Comparison of ENCODE assay signal across 20 cellular contexts in genomic region chr11:29318134-29318845, GRCh38.
DNase-seq lines count a peak whose midpoint lies in the region; ATAC-seq, FAIRE-seq and TF ChIP-seq lines count a peak whose summit lies in the region.
"Had no signal": no experiment of that assay in that cellular context is flagged by ENCODE, and none has a peak within 500 bp of the region (broad histone marks: within the 10 kb centered on the region; RNA-seq: fewer than 3 reads in every experiment).

No MANE protein-coding gene starts in this region.

- 51% methylated on average over 3 of the region's 3 CpGs for WGBS in A549 (ENCODE audit: missing lambda C conversion rate)
- WGBS in heart right ventricle, 2 donors = 75 to 86% methylated on average over 3 of the region's 3 CpGs

- POLR2A ChIA-PET in A549 (lab: Yijun Ruan, JAX) = no interaction called here

- peak overlapping the region; percentile 42 for H3K4me2 ChIP-seq in A549

- no peaks in the 10 kb centered on the region for H3K27me3 ChIP-seq in heart right ventricle
- H3K27me3 ChIP-seq: esophagus muscularis mucosa, thyroid gland had no signal

- H3K4me1 ChIP-seq in A549 (peaks cover 25% of the 10 kb centered on the region; the same call in 2 of the 3 replicates), heart right ventricle (no peaks in the 10 kb centered on the region)
- H3K4me1 ChIP-seq: esophagus muscularis mucosa, thyroid gland had no signal

- peak; percentile 65 for FAIRE-seq in A549 (lab: Jason Lieb, UNC)

- H3K4me3 ChIP-seq in A549 = no peak overlapping the region
- H3K4me3 ChIP-seq in heart right ventricle = no peak overlapping the region
- H3K4me3 ChIP-seq: dorsolateral prefrontal cortex, esophagus muscularis mucosa, thyroid gland had no signal

- H3K9me3 ChIP-seq in A549 (no peaks in the 10 kb centered on the region; the same call in 2 of the 3 replicates), heart right ventricle (no peaks in the 10 kb centered on the region)
- H3K9me3 ChIP-seq: esophagus muscularis mucosa, thyroid gland had no signal

- TF ChIP-seq CTCF in A549 (IDR thresholded peaks at IDR 0.05) (no peak), heart right ventricle (IDR thresholded peaks at IDR 0.05) (no peak)

- TF ChIP-seq POLR2A in A549 (IDR thresholded peaks at IDR 0.05; ENCODE audit: low read length) = no peak

- DNase-seq in A549 (ENCODE audit: low read depth in 1 of 2, low spot score in 1 of 2) (peak in 1 of 2 experiments; percentile 33), HCEC 1CT (peak; percentile 43), amniotic epithelial cell (ENCODE audit: low read depth) (peak; percentile 75), glomerular visceral epithelial cell (ENCODE audit: extremely low spot score) (peak; percentile 78), medulla oblongata (ENCODE audit: extremely low spot score) (no peak), heart right ventricle (no peak)
- no peak for DNase-seq in activated naive CD4-positive, alpha-beta T cell treated with Interleukin-2 at 50 U/mL for 16 hours
- DNase-seq: activated CD4-positive, alpha-beta T cell treated with anti-CD3 and anti-CD28 coated beads, Interleukin-2, amount 10 ng/mL, durations not matched to agents 7 days and 5 days; CD8-positive, alpha-beta T cell; DND-41; dorsolateral prefrontal cortex; islet precursor cell; mesendoderm; NCI-H2081; nephron progenitor cell; thyroid gland had no signal

- ATAC-seq in A549 (peak in 1 of 2 experiments; percentile 52; a peak in 2 of 6 replicates), GM18858 (IDR thresholded peaks at IDR 0.05; ENCODE audit: unreplicated experiment) (no peak), heart right ventricle (no peak)
- ATAC-seq: CD8-positive, alpha-beta T cell; Right ventricle myocardium inferior had no signal

- intact Hi-C loops in heart right ventricle (cut with DNase I) = no loop called here

- H3K27ac ChIP-seq in A549 (peak overlapping the region; percentile 34 to 64; a peak in 4 of 6 replicates), heart right ventricle (no peak overlapping the region)
- H3K27ac ChIP-seq: dorsolateral prefrontal cortex, esophagus muscularis mucosa, HL-60, thyroid gland had no signal

- no peak for TF ChIP-seq EP300 in A549 (IDR thresholded peaks at IDR 0.05)

- CTCF ChIA-PET in A549 (lab: Yijun Ruan, JAX) = interaction anchor here (4.0 kb wide), 1 partner anchor 11 kb away, joined by 17 read pairs; no protein-coding TSS in a partner anchor

- no peaks in the 10 kb centered on the region for H3K36me3 ChIP-seq in heart right ventricle
- H3K36me3 ChIP-seq: esophagus muscularis mucosa, thyroid gland had no signal

- no peak for TF ChIP-seq RAD21 in A549 (conservative IDR thresholded peaks at IDR 0.05 in 1 of 2, IDR thresholded peaks at IDR 0.05 in 1 of 2)

TF ChIP-seq in A549, 52 proteins besides CTCF, POLR2A, EP300 and RAD21:
- TF ChIP-seq MYC (IDR thresholded peaks at IDR 0.05; ENCODE audit: borderline replicate concordance, low read length) (no peak), MAX (IDR thresholded peaks at IDR 0.05) (no peak), MAZ (IDR thresholded peaks at IDR 0.05; ENCODE audit: borderline replicate concordance, low read depth, low read length) (no peak), HDAC2 (IDR thresholded peaks at IDR 0.05) (no peak), E2F6 (IDR thresholded peaks at IDR 0.05; ENCODE audit: borderline replicate concordance, low read depth) (no peak), FOSB (CRISPR knock-in tag; IDR thresholded peaks at IDR 0.05) (no peak), JUN (IDR thresholded peaks at IDR 0.05) (no peak), RFX5 (IDR thresholded peaks at IDR 0.05) (no peak), ELK1 (IDR thresholded peaks at IDR 0.05; ENCODE audit: low read depth, low read length) (no peak), CHD2 (IDR thresholded peaks at IDR 0.05; ENCODE audit: low read length, partially characterized antibody) (no peak), NR3C1 (IDR thresholded peaks at IDR 0.05) (no peak), RARB (CRISPR knock-in tag; IDR thresholded peaks at IDR 0.05) (no peak), JUNB (IDR thresholded peaks at IDR 0.05) (0 out of 2 replicates have a peak, but pooled peaks have one; percentile 17), RCOR1 (IDR thresholded peaks at IDR 0.05; ENCODE audit: low read depth, low read length) (no peak), PBX3 (IDR thresholded peaks at IDR 0.05) (no peak), GATA3 (IDR thresholded peaks at IDR 0.05; ENCODE audit: borderline replicate concordance) (peak; percentile 45; the same call in 1 of the 2 replicates), CBX8 (IDR thresholded peaks at IDR 0.05) (no peak)

Comparison
In these comparisons a context has a peak if more than half of its experiments do, and no peak if none do; other contexts are left out.
1. DNase-seq: peak in HCEC 1CT (single experiment), amniotic epithelial cell (single experiment) and glomerular visceral epithelial cell (single experiment); none in medulla oblongata (single experiment), heart right ventricle (0 of 2) and activated naive CD4-positive, alpha-beta T cell treated with Interleukin-2 at 50 U/mL for 16 hours (single experiment).
2. H3K27ac ChIP-seq: peak in A549 (2 of 2); none in heart right ventricle (0 of 10).